ENCODE assay signal across 21 cellular contexts in the genomic region with DNA sequence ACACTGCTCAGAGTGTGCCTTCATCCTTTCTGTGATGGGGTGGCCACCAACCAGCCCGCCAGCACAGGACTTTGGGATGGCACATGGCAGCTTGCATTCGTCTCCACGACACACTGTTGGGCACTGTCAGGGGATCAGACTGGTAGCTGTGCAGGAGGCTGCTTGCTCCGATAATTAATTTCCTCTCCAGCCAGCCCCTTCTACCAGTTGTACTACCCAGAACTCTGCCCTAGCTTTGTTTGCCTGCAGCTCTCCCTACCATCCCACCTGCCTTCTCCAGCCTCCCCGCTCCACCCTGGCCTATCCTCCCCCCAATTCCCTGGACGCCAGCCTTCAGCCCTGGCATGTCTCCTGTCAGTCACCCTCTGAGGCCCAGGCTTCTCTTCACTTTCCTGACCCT.
"Had no signal": no experiment of that assay in that cellular context is flagged by ENCODE, and none has a peak within 500 bp of the region (broad histone marks: within the 10 kb centered on the region; RNA-seq: fewer than 3 reads in every experiment).

No MANE protein-coding gene starts in this region.

- H3K27ac ChIP-seq: PC-9, Peyer's patch, SJCRH30 had no signal

- H3K4me2 ChIP-seq: PC-9 had no signal

- H3K4me3 ChIP-seq: MG63, PC-9, Peyer's patch, SJCRH30 had no signal

- H3K27me3 ChIP-seq: MG63, Peyer's patch, SJCRH30 had no signal

- H3K9me3 ChIP-seq: MG63, Peyer's patch, SJCRH30 had no signal

- DNase-seq: Karpas-422, KG1, MG63, NCI-H1092, NCI-H1105 treated with DMSO at 0.1 percent for 48 hours, NCI-H1417 treated with DMSO at 0.1 percent for 48 hours, NCI-H146, NCI-H1694 treated with DMSO at 0.1 percent for 48 hours, NCI-H1930, NCI-H2081, NCI-H2107, NCI-H2227 treated with DMSO at 0.1 percent for 48 hours, NCI-H524, NCI-H526 treated with DMSO at 0.1 percent for 48 hours, NCI-H774, PC-9, Peyer's patch, SHP77 treated with DMSO at 0.1 percent for 48 hours, SJCRH30 had no signal

- H3K4me1 ChIP-seq: Peyer's patch had no signal

- ATAC-seq: Right ventricle myocardium inferior, SK-N-SH treated with all-trans-retinoic acid at 6 μM for 48 hours had no signal

- H3K36me3 ChIP-seq: MG63, Peyer's patch, SJCRH30 had no signal

- H2AFZ ChIP-seq: PC-9 had no signal
